In genomic region chr4:99029852-99030251, GRCh38 we compare ENCODE assay signal across 1 cellular context.
TF ChIP-seq lines count a peak whose summit lies in the region.

No MANE protein-coding gene starts in this region.

TF ChIP-seq in neural cell, 6 proteins besides CTCF, POLR2A, EP300 and RAD21 (continued from another document):
- TF ChIP-seq, protein P1, sequence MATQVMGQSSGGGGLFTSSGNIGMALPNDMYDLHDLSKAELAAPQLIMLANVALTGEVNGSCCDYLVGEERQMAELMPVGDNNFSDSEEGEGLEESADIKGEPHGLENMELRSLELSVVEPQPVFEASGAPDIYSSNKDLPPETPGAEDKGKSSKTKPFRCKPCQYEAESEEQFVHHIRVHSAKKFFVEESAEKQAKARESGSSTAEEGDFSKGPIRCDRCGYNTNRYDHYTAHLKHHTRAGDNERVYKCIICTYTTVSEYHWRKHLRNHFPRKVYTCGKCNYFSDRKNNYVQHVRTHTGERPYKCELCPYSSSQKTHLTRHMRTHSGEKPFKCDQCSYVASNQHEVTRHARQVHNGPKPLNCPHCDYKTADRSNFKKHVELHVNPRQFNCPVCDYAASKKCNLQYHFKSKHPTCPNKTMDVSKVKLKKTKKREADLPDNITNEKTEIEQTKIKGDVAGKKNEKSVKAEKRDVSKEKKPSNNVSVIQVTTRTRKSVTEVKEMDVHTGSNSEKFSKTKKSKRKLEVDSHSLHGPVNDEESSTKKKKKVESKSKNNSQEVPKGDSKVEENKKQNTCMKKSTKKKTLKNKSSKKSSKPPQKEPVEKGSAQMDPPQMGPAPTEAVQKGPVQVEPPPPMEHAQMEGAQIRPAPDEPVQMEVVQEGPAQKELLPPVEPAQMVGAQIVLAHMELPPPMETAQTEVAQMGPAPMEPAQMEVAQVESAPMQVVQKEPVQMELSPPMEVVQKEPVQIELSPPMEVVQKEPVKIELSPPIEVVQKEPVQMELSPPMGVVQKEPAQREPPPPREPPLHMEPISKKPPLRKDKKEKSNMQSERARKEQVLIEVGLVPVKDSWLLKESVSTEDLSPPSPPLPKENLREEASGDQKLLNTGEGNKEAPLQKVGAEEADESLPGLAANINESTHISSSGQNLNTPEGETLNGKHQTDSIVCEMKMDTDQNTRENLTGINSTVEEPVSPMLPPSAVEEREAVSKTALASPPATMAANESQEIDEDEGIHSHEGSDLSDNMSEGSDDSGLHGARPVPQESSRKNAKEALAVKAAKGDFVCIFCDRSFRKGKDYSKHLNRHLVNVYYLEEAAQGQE (IDR thresholded peaks at IDR 0.05; ENCODE audit: borderline replicate concordance), result no peak
- TF ChIP-seq TAF1 (IDR thresholded peaks at IDR 0.05; ENCODE audit: low read depth) (no peak), POLR2AphosphoS5 (IDR thresholded peaks at IDR 0.05) (no peak), SMC3 (conservative IDR thresholded peaks at IDR 0.05; ENCODE audit: poor library complexity) (no peak), MXI1 (conservative IDR thresholded peaks at IDR 0.05; ENCODE audit: poor library complexity, severe bottlenecking) (no peak)
